10 cellular contexts compared by ENCODE assay signal in the genomic region with DNA sequence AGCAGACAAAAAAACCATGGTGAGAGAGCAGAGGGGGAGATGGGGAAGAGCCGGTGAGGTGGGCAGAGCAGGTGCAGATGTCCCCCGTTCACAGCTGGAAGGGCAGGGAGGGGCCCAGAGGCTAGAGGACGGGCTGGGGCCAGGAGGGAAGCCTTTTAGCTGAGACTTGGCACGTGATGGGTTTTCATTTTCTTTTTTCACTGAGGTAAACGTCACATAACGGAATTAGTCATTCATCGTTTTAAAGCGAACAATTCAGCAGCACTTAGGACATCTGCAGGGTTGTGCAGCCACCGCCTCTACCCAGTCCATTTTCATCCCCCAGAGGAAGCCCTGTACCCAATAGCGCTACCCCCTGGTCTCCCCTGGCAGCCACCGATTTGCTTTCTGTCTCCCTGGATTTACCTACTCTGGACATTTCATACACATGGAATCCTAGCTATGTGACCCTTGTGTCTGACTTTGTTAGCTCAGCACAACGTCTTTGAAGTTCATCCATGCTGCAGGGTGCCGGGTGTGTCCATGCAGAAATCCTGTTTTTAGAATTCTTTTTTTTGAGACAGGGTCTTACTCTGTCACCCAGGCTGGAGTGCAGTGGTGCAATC. TPM values are rescaled to one million over a fixed set of nuclear protein-coding genes. Genes with fewer than 3 reads are reported as not detected.
A peak's percentile ranks its signal among the peaks of the same experiment; 100 is the strongest.
DNase-seq lines count a peak whose midpoint lies in the region; ATAC-seq and TF ChIP-seq lines count a peak whose summit lies in the region.
"Had no signal": no experiment of that assay in that cellular context is flagged by ENCODE, and none has a peak within 500 bp of the region (broad histone marks: within the 10 kb centered on the region; RNA-seq: fewer than 3 reads in every experiment).

No MANE protein-coding gene starts in this region.

- no peak for ATAC-seq in HG02870 (IDR thresholded peaks at IDR 0.05; ENCODE audit: unreplicated experiment)
- ATAC-seq in GM18870 (IDR thresholded peaks at IDR 0.05; ENCODE audit: unreplicated experiment): no peak

- H4K20me1 ChIP-seq in GM23248 (ENCODE audit: insufficient read depth): no peaks in the 10 kb centered on the region

- H3F3A ChIP-seq in GM23248 (ENCODE audit: insufficient read depth): no peaks in the 10 kb centered on the region

- peak; percentile 71 for DNase-seq in GM23248
- DNase-seq in NCI-H69 (lab: John Stamatoyannopoulos, UW): peak; percentile 35
- DNase-seq in islet precursor cell: peak; percentile 73
- DNase-seq in NCI-H345 treated with DMSO at 0.1 percent for 48 hours (lab: John Stamatoyannopoulos, UW; ENCODE audit: unreplicated experiment): no peak
- no peak for DNase-seq in stimulated activated CD4-positive, alpha-beta T cell treated with anti-CD3 and anti-CD28 coated beads, Interleukin-2, amount 100 ng/mL, for 24 hours

- H3K4me3 ChIP-seq in GM12875 (ENCODE audit: low read depth, low read length) (no peak overlapping the region), GM23248 (no peak overlapping the region)
- H3K4me3 ChIP-seq: SK-N-MC had no signal

- in situ Hi-C loops in GM23248 (cut with MboI): no loop called here

- H3K36me3 ChIP-seq in GM23248 (ENCODE audit: low read depth): no peaks in the 10 kb centered on the region

- no peaks in the 10 kb centered on the region for H3K9me3 ChIP-seq in GM23248 (ENCODE audit: low read depth)

- no peak overlapping the region for H2AFZ ChIP-seq in GM23248

- H3K4me2 ChIP-seq in GM23248 (ENCODE audit: unreplicated experiment): no peak overlapping the region

- H3K79me2 ChIP-seq in GM23248 (ENCODE audit: insufficient read depth): no peaks in the 10 kb centered on the region

- H3K27me3 ChIP-seq in GM23248 (replicated peaks; ENCODE audit: insufficient read depth): peaks cover 9% of the 10 kb centered on the region

- 0 out of 2 replicates have a peak, but pooled peaks have one; percentile 31 for TF ChIP-seq CTCF in GM12875 (IDR thresholded peaks at IDR 0.05; ENCODE audit: borderline replicate concordance, insufficient read depth, low read depth, low read length)

- H3K27ac ChIP-seq in GM23248: no peak overlapping the region
- H3K27ac ChIP-seq: SK-N-MC had no signal

- no peaks in the 10 kb centered on the region for H3K9me2 ChIP-seq in GM23248 (ENCODE audit: insufficient read depth)

- no peak overlapping the region for H3K9ac ChIP-seq in GM23248

- 2 to 4% methylated on average over 12 to 13 of the region's 13 CpGs for WGBS in GM23248 (ENCODE audit: low coverage in 1 of 2, low lambda C conversion rate in 2 of 2, missing lambda C conversion rate in 2 of 2), 2 experiments

- H3K4me1 ChIP-seq in GM23248 (ENCODE audit: insufficient read depth): no peaks in the 10 kb centered on the region

RNA-seq across cellular contexts. Expression of a gene that starts 16.0 kb away (rescaled TPM):
- total RNA-seq in GM23248 (2014; rRNA removed; shearing (Covaris generic)): 92.7 and 96.6 TPM in 2 replicates
- polyA plus RNA-seq in GM23248 (2016; fragmentation: Nextera tagmentation; extraction: Ambion mirVana): 7.2 and 7.7 TPM in 2 replicates

RNA-seq across cellular contexts. Expression of a gene that starts 16.4 kb away (rescaled TPM):
- total RNA-seq in GM23248 (2014; rRNA removed; shearing (Covaris generic)): not detected in 2 replicates
- 0.20 and 0.27 TPM in 2 replicates for polyA plus RNA-seq in GM23248 (2016; fragmentation: Nextera tagmentation; extraction: Ambion mirVana)

RNA-seq across cellular contexts. Expression of a gene that starts 27.6 kb away (rescaled TPM):
- total RNA-seq in GM23248 (2014; rRNA removed; shearing (Covaris generic)): not detected in 2 replicates
- not detected in 2 replicates for polyA plus RNA-seq in GM23248 (2016; fragmentation: Nextera tagmentation; extraction: Ambion mirVana)
- polyA plus RNA-seq: keratinocyte had no signal

RNA-seq across cellular contexts. Expression of a gene that starts 41.5 kb away (rescaled TPM):
- not detected in 2 replicates for total RNA-seq in GM23248 (2014; rRNA removed; shearing (Covaris generic))
- polyA plus RNA-seq in GM23248 (2016; fragmentation: Nextera tagmentation; extraction: Ambion mirVana): not detected in 2 replicates
- polyA plus RNA-seq: keratinocyte had no signal

RNA-seq across cellular contexts. Expression of a gene that starts 50.7 kb away (rescaled TPM):
- 50.7 and 55.2 TPM in 2 replicates for total RNA-seq in GM23248 (2014; rRNA removed; shearing (Covaris generic))
- 98.5 and 108 TPM in 2 replicates for polyA plus RNA-seq in GM23248 (2016; fragmentation: Nextera tagmentation; extraction: Ambion mirVana)

Comparison
In these comparisons a context has a peak if more than half of its experiments do, and no peak if none do; other contexts are left out.
1. DNase-seq: peak in GM23248 (single experiment), NCI-H69 (single experiment) and islet precursor cell (single experiment); none in NCI-H345 treated with DMSO at 0.1 percent for 48 hours (single experiment) and stimulated activated CD4-positive, alpha-beta T cell treated with anti-CD3 and anti-CD28 coated beads, Interleukin-2, amount 100 ng/mL, for 24 hours (0 of 2).